Comparison of ENCODE assay signal across 24 cellular contexts in the genomic region with DNA sequence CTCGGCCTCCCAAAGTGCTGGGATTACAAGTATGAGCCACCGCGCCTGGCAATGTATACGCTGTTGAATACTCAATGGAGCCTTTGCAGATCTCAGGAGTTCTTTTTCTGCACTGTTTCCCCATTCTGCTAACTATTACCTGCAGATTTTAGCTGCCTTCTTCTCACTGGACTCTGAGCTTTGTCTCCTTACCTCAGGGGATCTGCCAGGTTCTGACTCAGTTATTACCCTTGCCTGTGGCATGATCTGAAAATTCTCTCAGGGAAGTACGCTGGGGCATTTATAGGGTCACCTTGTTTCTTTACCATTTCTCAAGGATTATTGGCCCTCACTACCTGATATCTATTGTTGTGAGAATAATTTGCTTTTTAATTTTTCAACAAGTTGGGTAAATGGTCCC.
"Had no signal": no experiment of that assay in that cellular context is flagged by ENCODE, and none has a peak within 500 bp of the region (broad histone marks: within the 10 kb centered on the region; RNA-seq: fewer than 3 reads in every experiment).

No MANE protein-coding gene starts in this region.

- H3K9me3 Mint-ChIP-seq: naive thymus-derived CD8-positive, alpha-beta T cell; stimulated activated effector memory CD8-positive, alpha-beta T cell treated with anti-CD3 and anti-CD28 coated beads, Interleukin-12 subunit alpha, Interleukin-12 subunit beta, amount 100 ng/mL, for 72 hours had no signal

- H3K27me3 Mint-ChIP-seq: naive thymus-derived CD8-positive, alpha-beta T cell had no signal

- H3K27me3 ChIP-seq: left lung, neural progenitor cell, right atrium auricular region, testis, tibial artery, upper lobe of left lung had no signal

- H3K9ac ChIP-seq: neural progenitor cell, parathyroid adenoma had no signal

- DNase-seq: caudate nucleus; cerebellar nuclear complex; dorsolateral prefrontal cortex; effector CD4-positive, alpha-beta T cell; glutamatergic neuron; left lung; mesenchymal stem cell; midbrain; naive thymus-derived CD8-positive, alpha-beta T cell; stimulated activated CD4-positive, alpha-beta T cell treated with anti-CD3 and anti-CD28 coated beads, Interleukin-2, amount 100 ng/mL, for 24 hours; stimulated activated CD4-positive, alpha-beta T cell treated with anti-CD3 and anti-CD28 coated beads, Interleukin-4, amount 100 ng/mL, for 24 hours; stimulated activated naive CD8-positive, alpha-beta T cell treated with anti-CD3 and anti-CD28 coated beads, Interleukin-15, Interleukin-2, amounts not matched to agents 100 U/mL and 50 U/mL, for 24 hours; substantia nigra; testis; tibial artery; upper lobe of left lung had no signal

- H3K27ac Mint-ChIP-seq: neural progenitor cell; stimulated activated effector memory CD8-positive, alpha-beta T cell treated with anti-CD3 and anti-CD28 coated beads, Interleukin-12 subunit alpha, Interleukin-12 subunit beta, amount 100 ng/mL, for 72 hours had no signal

- H3K4me1 ChIP-seq: left lung, neural progenitor cell, parathyroid adenoma, prostate gland, right atrium auricular region, testis, tibial artery, upper lobe of left lung had no signal

- H3K4me3 ChIP-seq: dorsolateral prefrontal cortex, left lung, neural progenitor cell, prostate gland, right atrium auricular region, testis, tibial artery, upper lobe of left lung had no signal

- H3K36me3 ChIP-seq: left lung, prostate gland, right atrium auricular region, tibial artery, upper lobe of left lung had no signal

- ATAC-seq: esophagus mucosa; left lung; naive thymus-derived CD8-positive, alpha-beta T cell; sciatic nerve; stimulated activated effector memory CD8-positive, alpha-beta T cell treated with anti-CD3 and anti-CD28 coated beads, Interleukin-12 subunit alpha, Interleukin-12 subunit beta, amount 100 ng/mL, for 72 hours; stimulated activated naive CD8-positive, alpha-beta T cell treated with anti-CD3 and anti-CD28 coated beads, Interleukin-15, Interleukin-2, amounts not matched to agents 100 U/mL and 50 U/mL, for 24 hours had no signal

- H3K27ac ChIP-seq: dorsolateral prefrontal cortex, epithelial cell of prostate, left lung, neural progenitor cell, parathyroid adenoma, prostate gland, right atrium auricular region, testis, tibial artery, upper lobe of left lung had no signal

- H3K4me3 Mint-ChIP-seq: naive thymus-derived CD8-positive, alpha-beta T cell; neural progenitor cell; stimulated activated effector memory CD8-positive, alpha-beta T cell treated with anti-CD3 and anti-CD28 coated beads, Interleukin-12 subunit alpha, Interleukin-12 subunit beta, amount 100 ng/mL, for 72 hours had no signal

- H3K4me1 Mint-ChIP-seq: neural progenitor cell had no signal

- H3K9me3 ChIP-seq: left lung, prostate gland, right atrium auricular region, testis, upper lobe of left lung had no signal
